ENCODE assay signal across 9 cellular contexts in genomic region chr5:147403659-147404640, GRCh38.
A peak's percentile ranks its signal among the peaks of the same experiment; 100 is the strongest.
DNase-seq lines count a peak whose midpoint lies in the region; ATAC-seq and TF ChIP-seq lines count a peak whose summit lies in the region.
"Had no signal": no experiment of that assay in that cellular context is flagged by ENCODE, and none has a peak within 500 bp of the region (broad histone marks: within the 10 kb centered on the region; RNA-seq: fewer than 3 reads in every experiment).

No MANE protein-coding gene starts in this region.

- H2BK5ac ChIP-seq in trophoblast cell (ENCODE audit: low read depth, low read length, poor library complexity): peak overlapping the region; percentile 61

- no peak overlapping the region for H3K4me2 ChIP-seq in trophoblast cell (ENCODE audit: low read length)

- H3K9ac ChIP-seq in trophoblast cell (ENCODE audit: low read length): no peak overlapping the region
- H3K9ac ChIP-seq: parathyroid adenoma had no signal

- peak overlapping the region; percentile 42 for H4K91ac ChIP-seq in trophoblast cell (ENCODE audit: low read depth, low read length)

- H3K18ac ChIP-seq in trophoblast cell (ENCODE audit: low read length): peak overlapping the region; percentile 26

- H3K14ac ChIP-seq in trophoblast cell (ENCODE audit: low read length): peak overlapping the region; percentile 59

- H3K27ac ChIP-seq in trophoblast cell (ENCODE audit: low read depth, low read length): peak overlapping the region; percentile 76
- H3K27ac ChIP-seq: parathyroid adenoma had no signal

- CTCF ChIA-PET in HEK293T (lab: Yijun Ruan, JAX): interaction anchor here (1.0 kb wide), 1 partner anchor 52 kb away, joined by 3 read pairs; no protein-coding TSS in a partner anchor

- no peak overlapping the region for H3K4me3 ChIP-seq in epithelial cell of proximal tubule (ENCODE audit: low read depth, low read length)
- no peak overlapping the region for H3K4me3 ChIP-seq in trophoblast cell (ENCODE audit: low read depth, low read length)

- H3K27me3 ChIP-seq in trophoblast cell (ENCODE audit: insufficient read depth, low read length): no peaks in the 10 kb centered on the region

- H2BK12ac ChIP-seq in trophoblast cell (ENCODE audit: low read length): no peak overlapping the region

- H3K9me3 ChIP-seq in trophoblast cell (ENCODE audit: insufficient read depth, low read depth, low read length): no peaks in the 10 kb centered on the region

- no peak overlapping the region for H2AFZ ChIP-seq in trophoblast cell (ENCODE audit: insufficient read depth, low read length, poor library complexity)
- H2AFZ ChIP-seq: parathyroid adenoma had no signal

- peaks cover 3% of the 10 kb centered on the region for H3K79me1 ChIP-seq in trophoblast cell (ENCODE audit: low read length)

- peaks cover 25 to 46% of the 10 kb centered on the region in 2 experiments for H3K36me3 ChIP-seq in trophoblast cell (ENCODE audit: control insufficient read depth in 1 of 2, insufficient read depth in 2 of 2, low read length in 2 of 2)

- no peak overlapping the region for H4K8ac ChIP-seq in trophoblast cell (ENCODE audit: low read depth, low read length)

- H3K4ac ChIP-seq in trophoblast cell (ENCODE audit: low read depth, low read length): no peak overlapping the region

- ATAC-seq in GM18508 (IDR thresholded peaks at IDR 0.05; ENCODE audit: insufficient read depth, unreplicated experiment) (peak; percentile 86), HG02759 (IDR thresholded peaks at IDR 0.05; ENCODE audit: unreplicated experiment) (peak; percentile 93)

- peaks cover 18 to 27% of the 10 kb centered on the region in 2 experiments for H3K4me1 ChIP-seq in trophoblast cell (ENCODE audit: control insufficient read depth in 1 of 2, insufficient read depth in 2 of 2, low read length in 2 of 2)
- H3K4me1 ChIP-seq: parathyroid adenoma had no signal

- WGBS in trophoblast cell (ENCODE audit: extremely low coverage, insufficient coverage, insufficient read length): no CpG with 5 or more reads among the region's 15 CpGs

- TF ChIP-seq CTCF in epithelial cell of proximal tubule (conservative IDR thresholded peaks at IDR 0.05; ENCODE audit: low read depth, low read length): no peak

- H4K12ac ChIP-seq in trophoblast cell (ENCODE audit: low read depth, low read length): no peak overlapping the region

- POLR2A ChIA-PET in HEK293T (lab: Yijun Ruan, JAX): no interaction called here

- no peak overlapping the region for H3K23ac ChIP-seq in trophoblast cell (ENCODE audit: low read length)

- DNase-seq in NOMO-1 (lab: John Stamatoyannopoulos, UW; ENCODE audit: unreplicated experiment in 2 of 2) (peak; percentile 78), epithelial cell of proximal tubule (ENCODE audit: low read depth) (peak; percentile 93), trophoblast cell (peak; percentile 49 to 61), HEK293T (ENCODE audit: extremely low spot score) (no peak), GDM1 (lab: John Stamatoyannopoulos, UW) (no peak), DMS114 treated with DMSO at 0.1 percent for 48 hours (lab: John Stamatoyannopoulos, UW; ENCODE audit: unreplicated experiment) (no peak)

- H3K79me2 ChIP-seq in trophoblast cell (ENCODE audit: control insufficient read depth, insufficient read depth, low read length, poor library complexity): no peaks in the 10 kb centered on the region
- H3K79me2 ChIP-seq: parathyroid adenoma had no signal

- peak overlapping the region; percentile 9 for H2AK5ac ChIP-seq in trophoblast cell (ENCODE audit: low read length)

- no peak overlapping the region for H2BK120ac ChIP-seq in trophoblast cell (ENCODE audit: insufficient read depth, low read length, poor library complexity)

TF ChIP-seq in HEK293T, 16 proteins besides CTCF, POLR2A, EP300 and RAD21:
- TF ChIP-seq ZNF384 (IDR thresholded peaks at IDR 0.05): no peak
- no peak for TF ChIP-seq LEF1 (IDR thresholded peaks at IDR 0.05; ENCODE audit: borderline replicate concordance)
- TF ChIP-seq SP1 (IDR thresholded peaks at IDR 0.05): no peak
- no peak for TF ChIP-seq BHLHE40 (IDR thresholded peaks at IDR 0.05; ENCODE audit: borderline replicate concordance)
- TF ChIP-seq FOXM1 (IDR thresholded peaks at IDR 0.05; ENCODE audit: borderline replicate concordance): no peak
- TF ChIP-seq HDGF (IDR thresholded peaks at IDR 0.05; ENCODE audit: borderline replicate concordance): no peak
- TF ChIP-seq TARDBP (IDR thresholded peaks at IDR 0.05): no peak
- TF ChIP-seq CTBP1 (IDR thresholded peaks at IDR 0.05; ENCODE audit: borderline replicate concordance): no peak
- no peak for TF ChIP-seq ARNT (IDR thresholded peaks at IDR 0.05)
- TF ChIP-seq PKNOX1 (IDR thresholded peaks at IDR 0.05): no peak
- no peak for TF ChIP-seq SUZ12 (IDR thresholded peaks at IDR 0.05)
- TF ChIP-seq FOXK2 (IDR thresholded peaks at IDR 0.05): no peak
- TF ChIP-seq NFRKB (IDR thresholded peaks at IDR 0.05): no peak
- TF ChIP-seq ELF4 (IDR thresholded peaks at IDR 0.05): no peak
- TF ChIP-seq L3MBTL2 (conservative IDR thresholded peaks at IDR 0.05): no peak
- TF ChIP-seq FOXA1 (IDR thresholded peaks at IDR 0.05): no peak

Comparison
In these comparisons a context has a peak if more than half of its experiments do, and no peak if none do; other contexts are left out.
1. DNase-seq: peak in NOMO-1 (2 of 2), epithelial cell of proximal tubule (single experiment) and trophoblast cell (2 of 2); none in HEK293T (single experiment), GDM1 (single experiment) and DMS114 treated with DMSO at 0.1 percent for 48 hours (single experiment).